Comparison of ENCODE assay signal across 18 cellular contexts in the genomic region with DNA sequence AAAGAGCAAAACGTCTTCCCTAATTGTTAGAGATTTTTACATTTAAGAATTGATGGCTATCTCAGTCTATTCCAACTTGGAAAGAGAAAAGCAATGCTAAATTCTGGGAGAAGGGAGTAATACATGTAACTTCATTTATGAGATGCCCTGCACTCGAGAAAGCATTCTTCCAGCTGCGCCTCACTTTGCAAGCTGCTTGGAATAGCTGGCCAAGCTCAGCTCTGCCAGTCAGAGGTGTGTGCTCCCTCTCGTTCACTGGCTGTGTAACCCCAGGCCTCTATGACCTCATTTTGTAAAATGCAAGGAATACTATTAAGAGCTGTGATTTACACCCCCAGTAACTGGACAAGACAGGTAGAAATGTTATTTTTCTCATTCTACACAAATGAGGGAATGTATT.
"Had no signal": no experiment of that assay in that cellular context is flagged by ENCODE, and none has a peak within 500 bp of the region (broad histone marks: within the 10 kb centered on the region; RNA-seq: fewer than 3 reads in every experiment).

No MANE protein-coding gene starts in this region.

- H3K4me3 ChIP-seq: sigmoid colon, testis, uterus had no signal

- H3K36me3 ChIP-seq: brain microvascular endothelial cell, sigmoid colon, uterus had no signal

- ATAC-seq: activated naive CD4-positive, alpha-beta T cell treated with anti-CD3 and anti-CD28 coated beads, Interleukin-2, amount 50 U/mL, for 72 hours had no signal

- H3K9me3 Mint-ChIP-seq: activated naive CD4-positive, alpha-beta T cell treated with anti-CD3 and anti-CD28 coated beads, Interleukin-2, amount 50 U/mL, for 72 hours; dendritic cell treated with granulocyte-macrophage colony-stimulating factor and Interleukin-4, amounts not matched to agents 40 ng/mL and 50 ng/mL, for 4 days; neural crest cell had no signal

- H3K4me1 ChIP-seq: sigmoid colon, testis, uterus had no signal

- H3K9me3 ChIP-seq: sigmoid colon, testis, uterus had no signal

- H3K4me1 Mint-ChIP-seq: neural crest cell had no signal

- H3K27ac Mint-ChIP-seq: activated naive CD4-positive, alpha-beta T cell treated with anti-CD3 and anti-CD28 coated beads, Interleukin-2, amount 50 U/mL, for 72 hours; dendritic cell treated with granulocyte-macrophage colony-stimulating factor and Interleukin-4, amounts not matched to agents 40 ng/mL and 50 ng/mL, for 4 days had no signal

- H3K4me3 Mint-ChIP-seq: dendritic cell treated with granulocyte-macrophage colony-stimulating factor and Interleukin-4, amounts not matched to agents 40 ng/mL and 50 ng/mL, for 4 days; neural crest cell had no signal

- H3K27me3 ChIP-seq: brain microvascular endothelial cell, testis, uterus had no signal

- H3K27ac ChIP-seq: brain microvascular endothelial cell, sigmoid colon, testis, uterus had no signal

- FAIRE-seq: TTC549 had no signal

- DNase-seq: activated T-cell treated with anti-CD3 and anti-CD28 coated beads, Interleukin-2, amount 50 U/mL, for 1 hour; aorta; brain microvascular endothelial cell; caudate nucleus; effector CD4-positive, alpha-beta T cell; erythroblast; foreskin fibroblast; mesenchymal stem cell; sigmoid colon; stimulated activated CD4-positive, alpha-beta T cell treated with anti-CD3 and anti-CD28 coated beads, Interleukin-4, amount 100 ng/mL, for 1 hour; stimulated activated naive CD4-positive, alpha-beta T cell; testis; trophoblast cell; uterus had no signal
